Comparison of ENCODE assay signal across 8 cellular contexts in the genomic region with DNA sequence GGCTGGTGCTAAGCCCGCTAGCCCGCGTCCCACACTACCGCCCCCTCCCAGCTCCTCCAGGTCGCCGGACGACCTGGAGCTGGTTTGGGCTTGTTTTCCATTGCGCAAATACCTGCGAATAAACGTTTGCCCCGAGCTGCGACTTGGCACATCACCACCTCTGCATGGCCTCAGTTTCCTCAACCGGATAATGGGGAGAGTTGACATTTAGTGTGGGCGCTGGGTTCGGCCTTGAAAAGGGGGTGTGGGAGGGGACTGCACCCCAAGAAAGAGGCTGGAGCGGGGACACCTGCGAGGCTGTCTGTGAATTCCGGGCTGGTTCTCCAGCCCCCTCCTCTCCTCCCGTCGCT. TPM values are rescaled to one million over a fixed set of nuclear protein-coding genes. Genes with fewer than 3 reads are reported as not detected.
DNase-seq lines count a peak whose midpoint lies in the region; ATAC-seq and TF ChIP-seq lines count a peak whose summit lies in the region.

No MANE protein-coding gene starts in this region.

- H3K4me3 Mint-ChIP-seq in MCF 10A (ENCODE audit: unreplicated experiment) (peak overlapping the region; percentile 78), memory B cell (peak overlapping the region; percentile 90)

- H3K27me3 ChIP-seq in upper lobe of right lung = no peaks in the 10 kb centered on the region

- no TSS peak for BruUV-seq in MCF 10A (replicated peaks; lab: Mats Ljungman, UMichigan)

- H3K27me3 Mint-ChIP-seq in MCF 10A (ENCODE audit: insufficient read depth, unreplicated experiment) (no peaks in the 10 kb centered on the region), memory B cell (no peaks in the 10 kb centered on the region)

- DNase-seq in Caki2 (ENCODE audit: low read depth) (peak; percentile 71), KBM-7 (peak; percentile 57), MCF 10A (ENCODE audit: unreplicated experiment) (peak; percentile 86), memory B cell (ENCODE audit: low spot score in 2 of 2) (no peak), upper lobe of right lung (no peak), T1000 (lab: John Stamatoyannopoulos, UW) (no peak)

- H3K9me3 ChIP-seq in upper lobe of right lung = no peaks in the 10 kb centered on the region

- H3K27ac Mint-ChIP-seq in MCF 10A (ENCODE audit: low read depth, unreplicated experiment) (peak overlapping the region; percentile 97), memory B cell (peak overlapping the region; percentile 91)

- CTCF ChIA-PET in MCF 10A (lab: Yijun Ruan, JAX) = interaction anchor here (0.7 to 2.7 kb wide), 6 partner anchors 13 to 683 kb away, joined by 3 to 15 read pairs (median 6); partner anchors contain the start of gene LSM4

- no peak for ATAC-seq in memory B cell (ENCODE audit: low read depth)
- no peak for ATAC-seq in upper lobe of right lung
- no peak for ATAC-seq in HG03095 (IDR thresholded peaks at IDR 0.05; ENCODE audit: unreplicated experiment)
- no peak for ATAC-seq in GM18502 (IDR thresholded peaks at IDR 0.05; ENCODE audit: poor library complexity, unreplicated experiment)

- H3K9me3 Mint-ChIP-seq in MCF 10A (ENCODE audit: unreplicated experiment) (no peaks in the 10 kb centered on the region), memory B cell (peaks cover 2% of the 10 kb centered on the region)

- in situ Hi-C loops in Caki2 (cut with HindIII; ENCODE audit: low pct_unique_long_range_greater_than_20kb, low sequenced_read_pairs) = no loop called here
- in situ Hi-C loops in KBM-7 (cut with MboI; ENCODE audit: low pct_unique_long_range_greater_than_20kb, low sequenced_read_pairs) = no loop called here

- H3K36me3 Mint-ChIP-seq in MCF 10A (ENCODE audit: insufficient read depth, unreplicated experiment) (peaks cover 6% of the 10 kb centered on the region), memory B cell (peaks cover 2% of the 10 kb centered on the region)

- intact Hi-C loops in MCF 10A (cut with micrococcal nuclease) = no loop called here
- intact Hi-C loops in upper lobe of right lung (cut with DNase I) = no loop called here

- no peak for TF ChIP-seq CTCF in MCF 10A (IDR thresholded peaks at IDR 0.05; ENCODE audit: unreplicated experiment)
- no peak for TF ChIP-seq CTCF in upper lobe of right lung (IDR thresholded peaks at IDR 0.05)

- no peaks in the 10 kb centered on the region for H3K36me3 ChIP-seq in upper lobe of right lung

- H3K4me1 Mint-ChIP-seq in MCF 10A (ENCODE audit: insufficient read depth, unreplicated experiment) (peaks cover 19% of the 10 kb centered on the region), memory B cell (peaks cover 48% of the 10 kb centered on the region)

- POLR2A ChIA-PET in MCF 10A (lab: Yijun Ruan, JAX) = interaction anchor here (0.6 to 4.0 kb wide), 14 partner anchors 10 to 252 kb away, joined by 3 to 170 read pairs (median 7); partner anchors contain the start of genes IQCN, JUND, LSM4 and MPV17L2

- peak overlapping the region; percentile 77 for H3K4me3 ChIP-seq in upper lobe of right lung

- H3K4me1 ChIP-seq in upper lobe of right lung = peaks cover 14% of the 10 kb centered on the region

- H3K27ac ChIP-seq in upper lobe of right lung = peak overlapping the region; percentile 99

RNA-seq across cellular contexts. Expression of gene JUND, which starts 11.0 kb away (rescaled TPM):
- total RNA-seq in Caki2 (2014; rRNA removed; shearing (Covaris generic); ENCODE audit: low replicate concordance) = 115 and 120 TPM in 2 replicates
- total RNA-seq in MCF 10A (2022) (120 and 123 TPM in 2 replicates), upper lobe of right lung (204 TPM)

RNA-seq across cellular contexts. Expression of gene IQCN, which starts 18.2 kb away (rescaled TPM):
- not detected in 2 replicates for total RNA-seq in Caki2 (2014; rRNA removed; shearing (Covaris generic); ENCODE audit: low replicate concordance)
- total RNA-seq in MCF 10A (2022) (0.26 and 0.42 TPM in 2 replicates), upper lobe of right lung (4.9 TPM)

RNA-seq across cellular contexts. Expression of gene LSM4, which starts 30.4 kb away (rescaled TPM):
- total RNA-seq in Caki2 (2014; rRNA removed; shearing (Covaris generic); ENCODE audit: low replicate concordance) = 828 and 869 TPM in 2 replicates
- total RNA-seq in MCF 10A (2022) (172 and 193 TPM in 2 replicates), upper lobe of right lung (76.9 TPM)

RNA-seq across cellular contexts. Expression of gene PGPEP1, which starts 48.0 kb away (rescaled TPM):
- total RNA-seq in Caki2 (2014; rRNA removed; shearing (Covaris generic); ENCODE audit: low replicate concordance) = 15.4 and 17.8 TPM in 2 replicates
- 6.5 and 11.9 TPM in 2 replicates for total RNA-seq in MCF 10A (2022)
- total RNA-seq in upper lobe of right lung = 40.8 TPM

Comparison
In these comparisons a context has a peak if more than half of its experiments do, and no peak if none do; other contexts are left out.
1. DNase-seq: peak in Caki2 (single experiment), KBM-7 (single experiment) and MCF 10A (single experiment); none in memory B cell (0 of 2), upper lobe of right lung (single experiment) and T1000 (single experiment).